In genomic region chr11:44368886-44369285, GRCh38 we compare ENCODE assay signal across 31 cellular contexts. TPM values are rescaled to one million over a fixed set of nuclear protein-coding genes. Genes with fewer than 3 reads are reported as not detected.
"Had no signal": no experiment of that assay in that cellular context is flagged by ENCODE, and none has a peak within 500 bp of the region (broad histone marks: within the 10 kb centered on the region; RNA-seq: fewer than 3 reads in every experiment).

No MANE protein-coding gene starts in this region.

- H3K27ac ChIP-seq: ascending aorta, breast epithelium, cardiac muscle cell, esophagus muscularis mucosa, gastroesophageal sphincter, heart right ventricle had no signal

- H3K27me3 ChIP-seq: ascending aorta, breast epithelium, cardiac muscle cell had no signal

- H3K4me1 ChIP-seq: ascending aorta, breast epithelium, esophagus muscularis mucosa, gastroesophageal sphincter, heart right ventricle had no signal

- H3K36me3 ChIP-seq: ascending aorta, breast epithelium, cardiac muscle cell, esophagus muscularis mucosa, gastroesophageal sphincter, heart right ventricle had no signal

- DNase-seq: activated CD4-positive, alpha-beta memory T cell treated with anti-CD3 and anti-CD28 coated beads, Interleukin-2, amount 10 ng/mL, durations not matched to agents 7 days and 5 days; activated CD4-positive, alpha-beta T cell treated with anti-CD3 and anti-CD28 coated beads for 1 hour; activated CD4-positive, alpha-beta T cell treated with anti-CD3 and anti-CD28 coated beads for 4 hours; activated CD4-positive, alpha-beta T cell treated with anti-CD3 and anti-CD28 coated beads, Interleukin-2, amount 10 ng/mL, durations not matched to agents 7 days and 5 days; activated CD4-positive, alpha-beta T cell treated with anti-CD3 and anti-CD28 coated beads, Interleukin-2, amount 50 U/mL, for 4 hours; activated CD8-positive, alpha-beta memory T cell treated with anti-CD3 and anti-CD28 coated beads, Interleukin-2, amount 50 U/mL, for 48 hours; activated gamma-delta T cell; activated naive CD4-positive, alpha-beta T cell; activated naive CD4-positive, alpha-beta T cell treated with anti-CD3 and anti-CD28 coated beads, Interleukin-2, amount 10 ng/mL, durations not matched to agents 7 days and 5 days; activated naive CD8-positive, alpha-beta T cell treated with anti-CD3 and anti-CD28 coated beads, Interleukin-2, amount 10 ng/mL, durations not matched to agents 7 days and 5 days; activated T-cell treated with anti-CD3 and anti-CD28 coated beads for 4 hours; activated T-cell treated with anti-CD3 and anti-CD28 coated beads, Interleukin-2, amount 50 U/mL, for 24 hours; activated T-cell treated with anti-CD3 and anti-CD28 coated beads, Interleukin-2, amount 50 U/mL, for 72 hours; cortex of kidney; dermis blood vessel endothelial cell; effector CD4-positive, alpha-beta T cell; effector memory CD8-positive, alpha-beta T cell; erythroblast; foreskin melanocyte; heart right ventricle; T-helper 2 cell had no signal

- FAIRE-seq: colon had no signal

- H3K9me3 ChIP-seq: breast epithelium had no signal

- ATAC-seq: activated naive CD4-positive, alpha-beta T cell treated with anti-CD3 and anti-CD28 coated beads, Interleukin-2, amount 50 U/mL, for 72 hours; activated T-cell treated with anti-CD3 and anti-CD28 coated beads, Interleukin-2, amount 50 U/mL, for 72 hours; effector memory CD8-positive, alpha-beta T cell; gastroesophageal sphincter; heart right ventricle had no signal

- H3K4me3 ChIP-seq: ascending aorta, breast epithelium, cardiac muscle cell, esophagus muscularis mucosa, gastroesophageal sphincter, heart right ventricle had no signal

RNA-seq across cellular contexts. Expression of gene ALX4, which starts 58.9 kb away (rescaled TPM):
- total RNA-seq: activated CD4-positive, alpha-beta memory T cell treated with anti-CD3 and anti-CD28 coated beads, Interleukin-2, amount 10 ng/mL, durations not matched to agents 7 days and 5 days; activated CD4-positive, alpha-beta T cell treated with anti-CD3 and anti-CD28 coated beads, Interleukin-2, amount 10 ng/mL, durations not matched to agents 7 days and 5 days; activated naive CD4-positive, alpha-beta T cell treated with anti-CD3 and anti-CD28 coated beads, Interleukin-2, amount 50 U/mL, for 72 hours; activated naive CD8-positive, alpha-beta T cell treated with anti-CD3 and anti-CD28 coated beads, Interleukin-2, amount 10 ng/mL, durations not matched to agents 7 days and 5 days; activated T-cell treated with anti-CD3 and anti-CD28 coated beads, Interleukin-2, amount 50 U/mL, for 72 hours; ascending aorta; chondrocyte; dermis blood vessel endothelial cell; glomerular endothelial cell; T-helper 1 cell treated with Interleukin-12 subunit alpha and Interleukin-12 subunit beta and Interleukin-4 antibody, amounts not matched to agents 30 ng/mL and 1 ng/mL, for 36 hours had no signal
- polyA plus RNA-seq: cardiac muscle cell had no signal
